Comparison of ENCODE assay signal across 10 cellular contexts in genomic region chr6:73665686-73666319, GRCh38. TPM values are rescaled to one million over a fixed set of nuclear protein-coding genes. Genes with fewer than 3 reads are reported as not detected.
A peak's percentile ranks its signal among the peaks of the same experiment; 100 is the strongest.
DNase-seq lines count a peak whose midpoint lies in the region; ATAC-seq and TF ChIP-seq lines count a peak whose summit lies in the region.
"Had no signal": no experiment of that assay in that cellular context is flagged by ENCODE, and none has a peak within 500 bp of the region (broad histone marks: within the 10 kb centered on the region; RNA-seq: fewer than 3 reads in every experiment).

No MANE protein-coding gene starts in this region.

- H3K4me1 ChIP-seq in mucosa of descending colon (ENCODE audit: low read depth), result peaks cover 10% of the 10 kb centered on the region

- peak overlapping the region; percentile 13 for H3K27ac Mint-ChIP-seq in HFFc6

- H3K4me1 Mint-ChIP-seq in HFFc6 (ENCODE audit: low read depth), result peaks cover 35% of the 10 kb centered on the region

- H3K4me3 Mint-ChIP-seq in HFFc6, result no peak overlapping the region

- no peaks in the 10 kb centered on the region for H3K9me3 Mint-ChIP-seq in HFFc6

- H3K27me3 Mint-ChIP-seq in HFFc6 (ENCODE audit: insufficient read depth), result no peaks in the 10 kb centered on the region; the same call in 1 of the 2 replicates

- H3K36me3 Mint-ChIP-seq in HFFc6 (ENCODE audit: low read depth), result no peaks in the 10 kb centered on the region

- DNase-seq in HFFc6, result no peak
- DNase-seq in NCI-H146 (lab: John Stamatoyannopoulos, UW), result peak; percentile 52
- peak in 1 of 3 donors; percentile 36 for DNase-seq in mucosa of descending colon
- DNase-seq in medulla oblongata (ENCODE audit: extremely low spot score), result no peak
- no peak for DNase-seq in activated effector memory CD4-positive, alpha-beta T cell treated with anti-CD3 and anti-CD28 coated beads, Interleukin-2, amount 50 U/mL, for 16 hours
- DNase-seq: GDM1 had no signal

- no peaks in the 10 kb centered on the region for H3K36me3 ChIP-seq in mucosa of descending colon (ENCODE audit: low read depth)

- peak; percentile 49 for ATAC-seq in GM18520 (IDR thresholded peaks at IDR 0.05; ENCODE audit: unreplicated experiment)
- peak; percentile 97 for ATAC-seq in mucosa of descending colon
- ATAC-seq in HG03097 (IDR thresholded peaks at IDR 0.05; ENCODE audit: low FRiP score, unreplicated experiment), result no peak
- ATAC-seq in HG03457 (IDR thresholded peaks at IDR 0.05; ENCODE audit: unreplicated experiment), result no peak
- ATAC-seq: left lobe of liver had no signal

- TF ChIP-seq CTCF in HFFc6 (IDR thresholded peaks at IDR 0.05) (no peak), mucosa of descending colon (IDR thresholded peaks at IDR 0.05) (no peak)

- intact Hi-C loops in mucosa of descending colon (cut with DNase I, micrococcal nuclease), result no loop called here

- H3K9me3 ChIP-seq in mucosa of descending colon, result no peaks in the 10 kb centered on the region

- H3K4me3 ChIP-seq in mucosa of descending colon, result no peak overlapping the region

RNA-seq across cellular contexts. Expression of gene SLC17A5, which starts 12.0 kb away (rescaled TPM):
- total RNA-seq in HFFc6 (2021; fragmentation: NEBNext Ultra II Directional; extraction: Animal tissue kit (Norgen Biotek cat#: 25700)), result 10 to 100 TPM; 20.4 to 29.9 (median 26.8) TPM
- total RNA-seq in mucosa of descending colon, result 10 to 100 TPM; 25.8 to 53.0 (median 42.3) TPM

RNA-seq across cellular contexts. Expression of gene CD109, which starts 30.2 kb away (rescaled TPM):
- total RNA-seq in HFFc6 (2021; fragmentation: NEBNext Ultra II Directional; extraction: Animal tissue kit (Norgen Biotek cat#: 25700)), result 10 to 100 TPM; 32.5 to 56.3 (median 48.9) TPM
- 1 to 10 TPM; 1.7 to 9.1 (median 4.4) TPM for total RNA-seq in mucosa of descending colon

Comparison
In these comparisons a context has a peak if more than half of its experiments do, and no peak if none do; other contexts are left out.
1. ATAC-seq: peak in GM18520 (single experiment) and mucosa of descending colon (single experiment); none in HG03097 (single experiment) and HG03457 (single experiment).